Comparison of ENCODE assay signal across 13 cellular contexts in the genomic region with DNA sequence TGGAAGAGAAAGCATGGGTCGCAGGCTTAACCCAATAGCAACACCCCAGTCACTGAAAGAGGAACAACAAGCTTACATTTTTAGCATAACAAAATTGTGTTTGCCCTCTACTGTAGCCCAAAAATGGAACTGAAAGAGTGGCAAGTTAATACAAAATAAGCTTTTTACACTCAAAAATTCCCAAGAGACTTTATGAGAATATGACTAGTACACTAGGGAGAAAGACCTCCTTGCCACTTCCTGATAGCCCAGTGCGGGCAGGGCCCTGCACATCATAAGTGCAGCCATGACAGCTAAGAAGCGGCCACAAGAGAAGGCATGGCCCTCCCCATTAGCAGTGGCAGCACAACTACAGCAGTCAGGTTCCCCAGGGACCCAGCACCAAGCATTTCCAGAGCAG.
DNase-seq lines count a peak whose midpoint lies in the region; ATAC-seq lines count a peak whose summit lies in the region.
"Had no signal": no experiment of that assay in that cellular context is flagged by ENCODE, and none has a peak within 500 bp of the region (broad histone marks: within the 10 kb centered on the region; RNA-seq: fewer than 3 reads in every experiment).

No MANE protein-coding gene starts in this region.

- H3K36me3 Mint-ChIP-seq in activated CD8-positive, alpha-beta memory T cell treated with anti-CD3 and anti-CD28 coated beads, Interleukin-2, amount 10 ng/mL, durations not matched to agents 7 days and 5 days = no peaks in the 10 kb centered on the region
- H3K36me3 Mint-ChIP-seq: mesothelial cell of epicardium had no signal

- H3K27ac Mint-ChIP-seq in activated CD8-positive, alpha-beta memory T cell treated with anti-CD3 and anti-CD28 coated beads, Interleukin-2, amount 10 ng/mL, durations not matched to agents 7 days and 5 days = no peak overlapping the region
- H3K27ac Mint-ChIP-seq: mesothelial cell of epicardium; T-helper 1 cell treated with Interleukin-12 subunit alpha and Interleukin-12 subunit beta and Interleukin-4 antibody, amounts not matched to agents 30 μg/mL and 1 μg/mL, for 36 hours had no signal

- CTCF ChIA-PET in activated CD8-positive, alpha-beta memory T cell treated with anti-CD3 and anti-CD28 coated beads, Interleukin-2, amount 10 ng/mL, durations not matched to agents 7 days and 5 days (lab: Charles Lee) = no interaction called here

- peak; percentile 76 for ATAC-seq in GM18508 (IDR thresholded peaks at IDR 0.05; ENCODE audit: insufficient read depth, unreplicated experiment)
- peak; percentile 96 for ATAC-seq in GM21367 (IDR thresholded peaks at IDR 0.05; ENCODE audit: unreplicated experiment)
- peak; percentile 93 for ATAC-seq in HG02973 (IDR thresholded peaks at IDR 0.05; ENCODE audit: unreplicated experiment)
- ATAC-seq in activated CD8-positive, alpha-beta memory T cell treated with anti-CD3 and anti-CD28 coated beads, Interleukin-2, amount 10 ng/mL, durations not matched to agents 7 days and 5 days = no peak
- ATAC-seq: psoas muscle had no signal

- H3K9me3 Mint-ChIP-seq in activated CD8-positive, alpha-beta memory T cell treated with anti-CD3 and anti-CD28 coated beads, Interleukin-2, amount 10 ng/mL, durations not matched to agents 7 days and 5 days (ENCODE audit: low read depth) = peaks cover 2% of the 10 kb centered on the region

- H3K4me1 Mint-ChIP-seq in activated CD8-positive, alpha-beta memory T cell treated with anti-CD3 and anti-CD28 coated beads, Interleukin-2, amount 10 ng/mL, durations not matched to agents 7 days and 5 days = no peaks in the 10 kb centered on the region
- H3K4me1 Mint-ChIP-seq: mesothelial cell of epicardium had no signal

- no peaks in the 10 kb centered on the region for H3K27me3 Mint-ChIP-seq in activated CD8-positive, alpha-beta memory T cell treated with anti-CD3 and anti-CD28 coated beads, Interleukin-2, amount 10 ng/mL, durations not matched to agents 7 days and 5 days

- DNase-seq in MV-4-11 (lab: John Stamatoyannopoulos, UW) (peak; percentile 94), DMS79 treated with DMSO at 0.1 percent for 48 hours (lab: John Stamatoyannopoulos, UW) (no peak), glomerular visceral epithelial cell (ENCODE audit: extremely low spot score) (no peak), T-helper 1 cell (no peak)
- DNase-seq in activated CD8-positive, alpha-beta memory T cell treated with anti-CD3 and anti-CD28 coated beads, Interleukin-2, amount 10 ng/mL, durations not matched to agents 7 days and 5 days = no peak
- DNase-seq: NCI-H1417, psoas muscle, tibial artery had no signal

- H3K4me3 Mint-ChIP-seq in activated CD8-positive, alpha-beta memory T cell treated with anti-CD3 and anti-CD28 coated beads, Interleukin-2, amount 10 ng/mL, durations not matched to agents 7 days and 5 days = no peak overlapping the region
- H3K4me3 Mint-ChIP-seq: mesothelial cell of epicardium; T-helper 1 cell treated with Interleukin-12 subunit alpha and Interleukin-12 subunit beta and Interleukin-4 antibody, amounts not matched to agents 30 μg/mL and 1 μg/mL, for 36 hours had no signal
